In genomic region chr9:130264414-130265350, GRCh38 we compare ENCODE assay signal across 17 cellular contexts. TPM values are rescaled to one million over a fixed set of nuclear protein-coding genes. Genes with fewer than 3 reads are reported as not detected.
DNase-seq lines count a peak whose midpoint lies in the region; ATAC-seq and TF ChIP-seq lines count a peak whose summit lies in the region.
"Had no signal": no experiment of that assay in that cellular context is flagged by ENCODE, and none has a peak within 500 bp of the region (broad histone marks: within the 10 kb centered on the region; RNA-seq: fewer than 3 reads in every experiment).

No MANE protein-coding gene starts in this region.

- no peak overlapping the region for H2BK12ac ChIP-seq in neuronal stem cell (ENCODE audit: low read length)

- no peak overlapping the region for H4K91ac ChIP-seq in neuronal stem cell (ENCODE audit: low read depth, low read length, poor library complexity)

- H2BK120ac ChIP-seq in neuronal stem cell (ENCODE audit: low read depth, low read length) = no peak overlapping the region

- H3K18ac ChIP-seq in neuronal stem cell (ENCODE audit: low read length) = peak overlapping the region; percentile 31

- intact Hi-C loops in esophagus squamous epithelium (cut with DNase I) = loop anchor here (10.0 kb wide), 1 partner anchor 70 kb away; no protein-coding TSS in a partner anchor

- peak overlapping the region; percentile 35 for H2BK15ac ChIP-seq in neuronal stem cell (ENCODE audit: low read length)

- H3K27ac ChIP-seq in HUES64 (ENCODE audit: low read depth, low read length) = no peak overlapping the region
- H3K27ac ChIP-seq in esophagus squamous epithelium = peak overlapping the region in 3 of 4 donors; percentile 79 to 90 (median 84)
- H3K27ac ChIP-seq in neuronal stem cell (replicated peaks; ENCODE audit: low read length) = no peak overlapping the region
- H3K27ac ChIP-seq: colonic mucosa, psoas muscle, VCaP had no signal

- WGBS in HUES64 = 78% methylated on average over 16 of the region's 18 CpGs
- WGBS in esophagus squamous epithelium, 2 donors = 54 to 63% methylated on average over 11 to 15 of the region's 18 CpGs
- WGBS in neuronal stem cell (ENCODE audit: extremely low coverage in 2 of 2, insufficient read length in 2 of 2, insufficient replicate concordance in 1 of 2), 2 donors = no CpG with 5 or more reads among the region's 18 CpGs

- H3K36me3 ChIP-seq in ES-I3 (ENCODE audit: insufficient read depth, low read length) = no peaks in the 10 kb centered on the region
- no peaks in the 10 kb centered on the region for H3K36me3 ChIP-seq in HUES64 (ENCODE audit: insufficient read depth, low read length)
- no peaks in the 10 kb centered on the region for H3K36me3 ChIP-seq in esophagus squamous epithelium
- H3K36me3 ChIP-seq in neuronal stem cell (replicated peaks in 1 of 2; ENCODE audit: control insufficient read depth in 2 of 2, insufficient read depth in 2 of 2, low read length in 2 of 2) = no peaks in the 10 kb centered on the region
- H3K36me3 ChIP-seq: colonic mucosa had no signal

- ATAC-seq in HG02938 (IDR thresholded peaks at IDR 0.05; ENCODE audit: unreplicated experiment) (no peak), GM21367 (IDR thresholded peaks at IDR 0.05; ENCODE audit: unreplicated experiment) (no peak)

- no peak overlapping the region for H2AFZ ChIP-seq in neuronal stem cell (ENCODE audit: low read length)

- no peak for TF ChIP-seq POLR2A in esophagus squamous epithelium (IDR thresholded peaks at IDR 0.05)

- H3K4me1 ChIP-seq in ES-I3 (ENCODE audit: insufficient read depth, low read length) (peaks cover 13% of the 10 kb centered on the region), HUES64 (ENCODE audit: insufficient read depth, low read length) (peaks cover 15% of the 10 kb centered on the region), esophagus squamous epithelium (peaks cover 7 to 54% (median 17%) of the 10 kb centered on the region in 3 donors), neuronal stem cell (ENCODE audit: control insufficient read depth in 2 of 2, insufficient read depth in 1 of 2, low read depth in 1 of 2, low read length in 2 of 2) (peaks cover 0 to 11% of the 10 kb centered on the region in 2 donors)
- H3K4me1 ChIP-seq: colonic mucosa had no signal

- no peak for DNase-seq in esophagus squamous epithelium (lab: John Stamatoyannopoulos, UW)
- no peak for DNase-seq in neuronal stem cell (ENCODE audit: low spot score)
- no peak for DNase-seq in GM19238 (ENCODE audit: insufficient read length, low spot score)
- no peak for DNase-seq in glomerular visceral epithelial cell (ENCODE audit: extremely low spot score)
- DNase-seq: anterior cingulate cortex, C1 segment of cervical spinal cord, colonic mucosa, NCI-H2107, NCI-H748 treated with DMSO at 0.1 percent for 48 hours had no signal

- TF ChIP-seq CTCF in esophagus squamous epithelium (IDR thresholded peaks at IDR 0.05) = no peak

- peak overlapping the region; percentile 4 for H3K14ac ChIP-seq in neuronal stem cell (ENCODE audit: low read length)

- H3K23ac ChIP-seq in neuronal stem cell (ENCODE audit: low read depth, low read length, poor library complexity) = peak overlapping the region; percentile 52

- H3K4me3 ChIP-seq in HUES64 (ENCODE audit: low read length) = peak overlapping the region; percentile 63
- H3K4me3 ChIP-seq in esophagus squamous epithelium = peak overlapping the region in 2 of 4 donors; percentile 47 to 65
- H3K4me3 ChIP-seq in neuronal stem cell (ENCODE audit: low read length in 2 of 2) = no peak overlapping the region

- H3K4me2 ChIP-seq in neuronal stem cell (ENCODE audit: insufficient read depth, low read length, poor library complexity, severe bottlenecking) = no peak overlapping the region

- H4K8ac ChIP-seq in neuronal stem cell (ENCODE audit: low read depth, low read length) = no peak overlapping the region

- peak overlapping the region; percentile 69; the same call in 1 of the 2 replicates for H3K9ac ChIP-seq in ES-I3 (ENCODE audit: low read depth, low read length)
- H3K9ac ChIP-seq in HUES64 (ENCODE audit: low read depth, low read length) = no peak overlapping the region
- H3K9ac ChIP-seq in neuronal stem cell (ENCODE audit: low read depth, low read length, poor library complexity) = no peak overlapping the region

- H3K9me3 ChIP-seq in ES-I3 (ENCODE audit: control insufficient read depth, insufficient read depth, low read length) (no peaks in the 10 kb centered on the region), HUES64 (ENCODE audit: insufficient read depth, low read depth, low read length) (no peaks in the 10 kb centered on the region), esophagus squamous epithelium (no peaks in the 10 kb centered on the region), neuronal stem cell (replicated peaks in 1 of 2; ENCODE audit: control insufficient read depth in 2 of 2, insufficient read depth in 1 of 2, low read depth in 1 of 2, low read length in 2 of 2) (no peaks in the 10 kb centered on the region)
- H3K9me3 ChIP-seq: colonic mucosa, psoas muscle had no signal

- H3K4ac ChIP-seq in neuronal stem cell (ENCODE audit: low read length) = no peak overlapping the region

- H3K79me1 ChIP-seq in neuronal stem cell (ENCODE audit: low read depth, low read length) = no peaks in the 10 kb centered on the region

- H2BK5ac ChIP-seq in neuronal stem cell (ENCODE audit: low read length) = no peak overlapping the region

- H2AK5ac ChIP-seq in neuronal stem cell (ENCODE audit: low read depth, low read length) = peak overlapping the region; percentile 47

- H3K27me3 ChIP-seq in HUES64 (ENCODE audit: insufficient read depth, low read length) = peaks cover 35% of the 10 kb centered on the region
- H3K27me3 ChIP-seq in esophagus squamous epithelium = peaks cover 0 to 88% (median 5%) of the 10 kb centered on the region in 4 donors
- peaks cover 12 to 94% (median 42%) of the 10 kb centered on the region in 3 experiments for H3K27me3 ChIP-seq in neuronal stem cell (ENCODE audit: control insufficient read depth in 3 of 3, insufficient read depth in 3 of 3, low read depth in 1 of 3, low read length in 3 of 3)

RNA-seq across cellular contexts. Expression of gene HMCN2, which starts 0.9 kb away (rescaled TPM):
- 1.0 TPM for polyA plus RNA-seq in HUES64 (2013, experiment 1 of 2)
- 1.6 TPM for polyA plus RNA-seq in HUES64 (2013, experiment 2 of 2)
- 1 to 10 TPM in 1 of 4 donors, under 1 TPM in 3; 0.53 to 4.8 (median 0.78) TPM for total RNA-seq in esophagus squamous epithelium
- polyA plus RNA-seq in neuronal stem cell (2013, experiment 1 of 2) = 0.42 TPM
- 0.24 TPM for polyA plus RNA-seq in neuronal stem cell (2013, experiment 2 of 2)
- total RNA-seq: activated CD8-positive, alpha-beta memory T cell treated with anti-CD3 and anti-CD28 coated beads for 36 hours; activated T-helper 2 cell treated with anti-CD3 and anti-CD28 coated beads, Interferon-gamma antibody, Interleukin-2, Interleukin-4, amounts not matched to agents 10 μg/mL and 5 μg/mL and 100 μg/mL, durations not matched to agents 14 hours and 24 hours and 36 hours had no signal

Comparison
In these comparisons a context has a peak if more than half of its experiments do, and no peak if none do; other contexts are left out.
1. H3K27ac ChIP-seq: peak in esophagus squamous epithelium (3 of 4); none in HUES64 (single experiment) and neuronal stem cell (single experiment).